ENCODE assay signal across 24 cellular contexts in the genomic region with DNA sequence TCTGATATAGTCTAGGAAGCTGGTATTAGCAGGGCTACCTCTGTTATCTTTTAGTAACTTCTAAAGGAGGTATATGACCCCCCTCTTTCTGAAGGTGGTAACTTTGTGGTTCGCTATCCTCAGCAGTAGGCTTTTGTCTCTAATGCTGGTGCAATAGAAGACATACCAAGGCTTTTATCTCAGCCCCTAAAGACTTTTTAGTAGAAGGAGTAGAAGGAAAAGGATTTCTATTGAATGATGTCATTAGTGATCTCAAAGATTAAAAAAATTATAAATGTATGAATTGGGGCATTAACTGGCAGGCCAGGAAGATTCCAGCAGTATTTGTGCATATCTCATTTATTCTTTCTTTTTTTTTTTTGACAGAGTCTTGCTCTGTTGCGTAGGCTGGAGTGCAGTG.
DNase-seq lines count a peak whose midpoint lies in the region; FAIRE-seq and TF ChIP-seq lines count a peak whose summit lies in the region.
"Had no signal": no experiment of that assay in that cellular context is flagged by ENCODE, and none has a peak within 500 bp of the region (broad histone marks: within the 10 kb centered on the region; RNA-seq: fewer than 3 reads in every experiment).

No MANE protein-coding gene starts in this region.

- H2BK120ac ChIP-seq in H1 (replicated peaks; ENCODE audit: low read depth, low read length) (no peak overlapping the region), trophoblast cell (ENCODE audit: insufficient read depth, low read length, poor library complexity) (no peak overlapping the region)

- H3K27ac Mint-ChIP-seq in MCF 10A (ENCODE audit: low read depth, unreplicated experiment): peak overlapping the region; percentile 35
- H3K27ac Mint-ChIP-seq in neural progenitor cell: no peak overlapping the region

- H3K27me3 ChIP-seq in mammary epithelial cell (ENCODE audit: insufficient read depth, low read length) (no peaks in the 10 kb centered on the region), H1 (replicated peaks in 1 of 4; ENCODE audit: control insufficient read depth in 3 of 4, extremely low read depth in 1 of 4, insufficient read depth in 3 of 4, low read length in 3 of 4) (no peaks in the 10 kb centered on the region), trophoblast cell (ENCODE audit: insufficient read depth, low read length) (no peaks in the 10 kb centered on the region), neural progenitor cell (no peaks in the 10 kb centered on the region)
- H3K27me3 ChIP-seq: SJCRH30 had no signal

- no peak overlapping the region for H4K12ac ChIP-seq in trophoblast cell (ENCODE audit: low read depth, low read length)

- intact Hi-C loops in MCF 10A (cut with micrococcal nuclease): no loop called here
- intact Hi-C loops in mammary epithelial cell (cut with micrococcal nuclease): no loop called here

- H3K4me3 ChIP-seq in mammary epithelial cell (replicated peaks in 1 of 3; ENCODE audit: insufficient read depth in 1 of 3, low read depth in 2 of 3, low read length in 3 of 3) (no peak overlapping the region), H1 (ENCODE audit: extremely low read depth in 1 of 4, insufficient read depth in 2 of 4, low read depth in 3 of 4, low read length in 4 of 4) (no peak overlapping the region), trophoblast cell (ENCODE audit: low read depth, low read length) (no peak overlapping the region), neural progenitor cell (no peak overlapping the region)
- H3K4me3 ChIP-seq: PC-9, SJCRH30 had no signal

- H3K4me1 ChIP-seq in mammary epithelial cell (ENCODE audit: insufficient read depth, low read length) (no peaks in the 10 kb centered on the region), H1 (replicated peaks in 1 of 4; ENCODE audit: control insufficient read depth in 3 of 4, insufficient read depth in 4 of 4, low read length in 3 of 4) (peaks cover 6 to 10% (median 9%) of the 10 kb centered on the region in 4 experiments), trophoblast cell (ENCODE audit: control insufficient read depth in 1 of 2, insufficient read depth in 2 of 2, low read length in 2 of 2) (peaks cover 4 to 18% of the 10 kb centered on the region in 2 experiments), neural progenitor cell (peaks cover 6% of the 10 kb centered on the region)

- H3K4me2 ChIP-seq in mammary epithelial cell (ENCODE audit: insufficient read depth, low read depth, low read length): no peak overlapping the region
- H3K4me2 ChIP-seq in H1 (ENCODE audit: insufficient read depth in 1 of 2, low read depth in 2 of 2, low read length in 2 of 2): no peak overlapping the region
- H3K4me2 ChIP-seq in trophoblast cell (ENCODE audit: low read length): no peak overlapping the region
- H3K4me2 ChIP-seq in neural progenitor cell: no peak overlapping the region
- H3K4me2 ChIP-seq: PC-9 had no signal

- H3K79me2 ChIP-seq in mammary epithelial cell (ENCODE audit: insufficient read depth, low read length) (peaks cover 33% of the 10 kb centered on the region), H1 (ENCODE audit: control insufficient read depth in 1 of 2, insufficient read depth in 2 of 2, low read length in 2 of 2) (peaks cover 3 to 90% of the 10 kb centered on the region in 2 experiments; a peak in 3 of 4 replicates), trophoblast cell (ENCODE audit: control insufficient read depth, insufficient read depth, low read length, poor library complexity) (peaks cover 6% of the 10 kb centered on the region), neural progenitor cell (ENCODE audit: low read depth) (peaks cover 41% of the 10 kb centered on the region)

- no peak overlapping the region for H3K56ac ChIP-seq in H1 (replicated peaks; ENCODE audit: insufficient read length, low read depth, low read length)

- H3K9me3 ChIP-seq in mammary epithelial cell (replicated peaks; ENCODE audit: insufficient read depth, low read length): no peaks in the 10 kb centered on the region
- no peaks in the 10 kb centered on the region for H3K9me3 ChIP-seq in H1 (ENCODE audit: insufficient read depth in 2 of 2, low read depth in 1 of 2, low read length in 1 of 2)
- no peaks in the 10 kb centered on the region for H3K9me3 ChIP-seq in trophoblast cell (ENCODE audit: insufficient read depth, low read depth, low read length)
- no peaks in the 10 kb centered on the region for H3K9me3 ChIP-seq in neural progenitor cell (ENCODE audit: low read depth)

- H3K9me3 Mint-ChIP-seq in MCF 10A (ENCODE audit: unreplicated experiment) (no peaks in the 10 kb centered on the region), neural progenitor cell (peaks cover 3% of the 10 kb centered on the region)

- CTCF ChIA-PET in MCF 10A (lab: Yijun Ruan, JAX) (interaction anchor here (0.7 to 1.2 kb wide), 3 partner anchors 9 to 212 kb away, joined by 3 to 4 read pairs (median 3); no protein-coding TSS in a partner anchor), mammary epithelial cell (lab: Charles Lee; ENCODE audit: low non-redundant PET) (no interaction called here), H1 (lab: Charles Lee; ENCODE audit: partially characterized antibody) (interaction anchor here (0.6 to 2.8 kb wide), 4 partner anchors 9 to 89 kb away, joined by 3 to 9 read pairs (median 4); no protein-coding TSS in a partner anchor)

- H3K27ac ChIP-seq in mammary epithelial cell (ENCODE audit: insufficient read depth, low read depth, low read length) (no peak overlapping the region), H1 (ENCODE audit: low read depth, low read length) (no peak overlapping the region), trophoblast cell (ENCODE audit: low read depth, low read length) (no peak overlapping the region), neural progenitor cell (no peak overlapping the region)
- H3K27ac ChIP-seq: 22Rv1, HL-60, SJCRH30 had no signal

- no peak overlapping the region for H3K4ac ChIP-seq in H1 (replicated peaks; ENCODE audit: insufficient read length, low read depth, low read length)
- peak overlapping the region; percentile 6 for H3K4ac ChIP-seq in trophoblast cell (ENCODE audit: low read depth, low read length)

- no peak overlapping the region for H4K5ac ChIP-seq in H1 (ENCODE audit: insufficient read length, low read depth, low read length)

- peaks cover 19% of the 10 kb centered on the region for H3K4me1 Mint-ChIP-seq in MCF 10A (ENCODE audit: insufficient read depth, unreplicated experiment)
- H3K4me1 Mint-ChIP-seq in neural progenitor cell: peaks cover 3% of the 10 kb centered on the region

- H3F3A ChIP-seq in neural progenitor cell (ENCODE audit: low read depth): no peaks in the 10 kb centered on the region

- no peaks in the 10 kb centered on the region for H3K23me2 ChIP-seq in H1 (ENCODE audit: low read depth, low read length)

- H4K20me1 ChIP-seq in mammary epithelial cell (ENCODE audit: insufficient read depth, low read length): no peaks in the 10 kb centered on the region
- H4K20me1 ChIP-seq in H1 (replicated peaks in 1 of 2; ENCODE audit: control insufficient read depth in 1 of 2, insufficient read depth in 2 of 2, low read length in 2 of 2): peaks cover 3 to 9% of the 10 kb centered on the region in 2 experiments
- H4K20me1 ChIP-seq in neural progenitor cell (ENCODE audit: low read depth): no peaks in the 10 kb centered on the region

- BruUV-seq in MCF 10A (replicated peaks; lab: Mats Ljungman, UMichigan) (no TSS peak), mammary epithelial cell (replicated peaks; lab: Mats Ljungman, UMichigan) (no TSS peak)

- H2BK5ac ChIP-seq in H1 (ENCODE audit: low read depth, low read length): 0 out of 2 replicates have a peak overlapping the region, but pooled peaks have one; percentile 61
- H2BK5ac ChIP-seq in trophoblast cell (ENCODE audit: low read depth, low read length, poor library complexity): no peak overlapping the region

- H3K18ac ChIP-seq in H1 (ENCODE audit: extremely low read depth, low read length) (no peak overlapping the region), trophoblast cell (ENCODE audit: low read length) (no peak overlapping the region)

- H3K4me3 Mint-ChIP-seq in MCF 10A (ENCODE audit: unreplicated experiment): no peak overlapping the region
- no peak overlapping the region for H3K4me3 Mint-ChIP-seq in neural progenitor cell

- POLR2A ChIA-PET in MCF 10A (lab: Yijun Ruan, JAX) (interaction anchor here (1.1 to 2.2 kb wide), 3 partner anchors 48 to 78 kb away, joined by 3 to 10 read pairs (median 3); partner anchors contain the start of gene RAI14), H1 (lab: Charles Lee; ENCODE audit: partially characterized antibody) (interaction anchor here (3.8 kb wide), 1 partner anchor 16 kb away, joined by 12 read pairs; no protein-coding TSS in a partner anchor)

- H3K36me3 Mint-ChIP-seq in MCF 10A (ENCODE audit: insufficient read depth, unreplicated experiment): peaks cover 9% of the 10 kb centered on the region
- peaks cover 11% of the 10 kb centered on the region for H3K36me3 Mint-ChIP-seq in neural progenitor cell

- no peak overlapping the region for H2BK15ac ChIP-seq in H1 (ENCODE audit: low read length)

- FAIRE-seq in H1 (lab: Jason Lieb, UNC): no peak

- H4K91ac ChIP-seq in H1 (replicated peaks; ENCODE audit: insufficient read length, low read length) (no peak overlapping the region), trophoblast cell (ENCODE audit: low read depth, low read length) (no peak overlapping the region)

- H3K23ac ChIP-seq in H1 (ENCODE audit: insufficient read length) (no peak overlapping the region), trophoblast cell (ENCODE audit: low read length) (no peak overlapping the region)

- H2AK5ac ChIP-seq in H1 (ENCODE audit: low read depth, low read length): no peak overlapping the region
- no peak overlapping the region for H2AK5ac ChIP-seq in trophoblast cell (ENCODE audit: low read length)

- H3K79me1 ChIP-seq in H1 (ENCODE audit: low read depth, low read length) (peaks cover 7% of the 10 kb centered on the region), trophoblast cell (ENCODE audit: low read length) (no peaks in the 10 kb centered on the region)

- 100% methylated on average over 2 of the region's 2 CpGs for WGBS in mammary epithelial cell (ENCODE audit: low coverage, missing lambda C conversion rate)
- WGBS in H1 (ENCODE audit: extremely low coverage in 1 of 2, insufficient coverage in 1 of 2, insufficient read length in 1 of 2, insufficient replicate concordance in 2 of 2, low coverage in 1 of 2, low lambda C conversion rate in 2 of 2, missing lambda C conversion rate in 1 of 2), 2 experiments: 97% methylated on average over 2 of the region's 2 CpGs; no CpG with 5 or more reads in 1 of the 2 experiments
- WGBS in trophoblast cell (ENCODE audit: extremely low coverage, insufficient coverage, insufficient read length): no CpG with 5 or more reads among the region's 2 CpGs

- no peak for TF ChIP-seq RAD21 in H1 (IDR thresholded peaks at IDR 0.05 in 1 of 2, conservative IDR thresholded peaks at IDR 0.05 in 1 of 2; ENCODE audit: low read depth in 2 of 2, low read length in 2 of 2)

- in situ Hi-C loops in mammary epithelial cell (cut with MboI; ENCODE audit: low sequenced_read_pairs in 2 of 2): no loop called here

- TF ChIP-seq EP300 in H1 (IDR thresholded peaks at IDR 0.05; ENCODE audit: borderline replicate concordance in 1 of 2, low read depth in 2 of 2, low read length in 2 of 2): no peak

- H2BK20ac ChIP-seq in H1 (ENCODE audit: low read length): no peak overlapping the region

- H2BK12ac ChIP-seq in H1 (ENCODE audit: low read depth, low read length): no peak overlapping the region
- H2BK12ac ChIP-seq in trophoblast cell (ENCODE audit: low read length): no peak overlapping the region

- H3K14ac ChIP-seq in H1 (ENCODE audit: insufficient read length): no peak overlapping the region
- no peak overlapping the region for H3K14ac ChIP-seq in trophoblast cell (ENCODE audit: low read length)

- H4K8ac ChIP-seq in H1 (ENCODE audit: extremely low read depth, insufficient read depth, low read length): no peak overlapping the region
- no peak overlapping the region for H4K8ac ChIP-seq in trophoblast cell (ENCODE audit: low read depth, low read length)

- dilution Hi-C loops in mammary epithelial cell (cut with HindIII; ENCODE audit: low sequenced_read_pairs): no loop called here

- H2AFZ ChIP-seq in mammary epithelial cell (ENCODE audit: low read depth, low read length) (no peak overlapping the region), H1 (ENCODE audit: low read length) (no peak overlapping the region), trophoblast cell (ENCODE audit: insufficient read depth, low read length, poor library complexity) (no peak overlapping the region), neural progenitor cell (replicated peaks) (no peak overlapping the region)
- H2AFZ ChIP-seq: PC-9 had no signal

- no peak for DNase-seq in MCF 10A (ENCODE audit: unreplicated experiment)
- no peak for DNase-seq in mammary epithelial cell
- DNase-seq in NCI-H226: peak; percentile 94
- DNase-seq in H1 (ENCODE audit: low read depth in 1 of 2, low spot score in 2 of 2): no peak
- peak in 1 of 2 donors; percentile 58 for DNase-seq in trophoblast cell
- DNase-seq in activated effector memory CD4-positive, alpha-beta T cell treated with Interleukin-2 at 50 U/mL for 16 hours: no peak
- no peak for DNase-seq in NCI-H526 (lab: John Stamatoyannopoulos, UW)
- DNase-seq in neural progenitor cell (ENCODE audit: low spot score): no peak
- DNase-seq: Calu3; DMS79 treated with DMSO at 0.1 percent for 48 hours; GOT3; HCEC 1CT; Karpas-422; NCI-H1092 treated with DMSO at 0.1 percent for 48 hours; NCI-H1436; NCI-H187; NCI-H2171 treated with DMSO at 0.1 percent for 48 hours; NCI-H524; NCI-H774; NK-92 treated with Interleukin-12 subunit alpha and Interleukin-12 subunit beta, amount 100 ng/mL, for 24 hours; PC-9; SJCRH30 had no signal

- H3K9ac ChIP-seq in mammary epithelial cell (ENCODE audit: insufficient read depth, low read length) (no peak overlapping the region), H1 (replicated peaks in 1 of 4; ENCODE audit: extremely low read depth in 1 of 4, low read depth in 3 of 4, low read length in 3 of 4) (no peak overlapping the region), trophoblast cell (ENCODE audit: low read length) (no peak overlapping the region), neural progenitor cell (no peak overlapping the region)

- TF ChIP-seq POLR2A in H1 (IDR thresholded peaks at IDR 0.05; ENCODE audit: control extremely low read depth in 1 of 2, low read depth in 2 of 2, low read length in 2 of 2): no peak

- H3K36me3 ChIP-seq in mammary epithelial cell (ENCODE audit: insufficient read depth, low read length) (peaks cover 5% of the 10 kb centered on the region), H1 (ENCODE audit: control insufficient read depth in 2 of 4, insufficient read depth in 4 of 4, low read length in 3 of 4) (peaks cover 0 to 3% (median 1%) of the 10 kb centered on the region in 4 experiments; a peak in 3 of 8 replicates), trophoblast cell (ENCODE audit: control insufficient read depth in 1 of 2, insufficient read depth in 2 of 2, low read length in 2 of 2) (peaks cover 6 to 11% of the 10 kb centered on the region in 2 experiments), neural progenitor cell (no peaks in the 10 kb centered on the region)

- H3K27me3 Mint-ChIP-seq in MCF 10A (ENCODE audit: insufficient read depth, unreplicated experiment) (no peaks in the 10 kb centered on the region), neural progenitor cell (ENCODE audit: insufficient read depth, low read depth) (peaks cover 2% of the 10 kb centered on the region)

- no peak for TF ChIP-seq CTCF in MCF 10A (IDR thresholded peaks at IDR 0.05; ENCODE audit: unreplicated experiment)
- no peak for TF ChIP-seq CTCF in mammary epithelial cell (conservative IDR thresholded peaks at IDR 0.05 in 1 of 2, IDR thresholded peaks at IDR 0.05 in 1 of 2; ENCODE audit: extremely low read depth in 1 of 2, insufficient read depth in 1 of 2, low read depth in 1 of 2, low read length in 2 of 2)
- TF ChIP-seq CTCF in H1 (IDR thresholded peaks at IDR 0.05; ENCODE audit: control extremely low read depth in 1 of 3, insufficient read depth in 1 of 3, low read depth in 1 of 3, low read length in 3 of 3): no peak
- TF ChIP-seq CTCF in neural progenitor cell (IDR thresholded peaks at IDR 0.05): no peak
